Comparison of ENCODE assay signal across 8 cellular contexts in the genomic region with DNA sequence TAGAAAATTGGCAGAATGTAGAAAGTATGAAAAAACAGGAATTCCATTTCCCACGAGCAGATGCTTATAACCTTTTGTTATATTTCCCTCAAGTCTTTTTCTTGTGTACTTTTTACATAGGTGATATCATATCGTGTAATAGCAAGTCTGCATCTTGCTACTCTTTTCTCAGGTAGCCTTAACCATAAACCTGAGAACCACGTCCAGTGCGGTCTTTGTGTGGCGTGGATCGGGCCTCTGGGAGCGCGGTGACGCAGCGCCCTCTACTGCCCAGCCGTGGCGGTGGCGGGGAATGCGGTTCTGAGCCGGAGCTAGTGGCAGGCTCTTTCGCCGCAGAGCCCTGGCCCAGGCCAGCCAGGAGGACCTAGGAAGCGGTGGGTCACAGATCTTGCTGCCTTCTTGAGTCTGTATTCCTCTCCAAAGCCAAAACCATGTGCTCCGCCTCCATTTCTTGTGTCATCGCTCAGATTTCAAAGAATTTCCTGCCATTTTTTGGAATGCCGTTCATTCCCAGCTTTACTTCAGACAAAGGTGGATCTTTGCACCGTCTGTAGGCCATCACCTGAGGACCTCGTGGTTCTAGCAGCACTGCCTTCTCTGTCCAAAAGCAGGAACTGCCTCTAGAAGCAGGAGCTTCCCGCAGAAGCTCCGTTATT.
A peak's percentile ranks its signal among the peaks of the same experiment; 100 is the strongest.
DNase-seq lines count a peak whose midpoint lies in the region; ATAC-seq and TF ChIP-seq lines count a peak whose summit lies in the region.

No MANE protein-coding gene starts in this region.

- H3K27ac ChIP-seq in left ventricle myocardium inferior (replicated peaks), result no peak overlapping the region

- no peaks in the 10 kb centered on the region for H3K27me3 Mint-ChIP-seq in activated naive CD8-positive, alpha-beta T cell treated with anti-CD3 and anti-CD28 coated beads, Interleukin-2, amount 50 U/mL, for 24 hours

- H3K4me1 Mint-ChIP-seq in activated naive CD8-positive, alpha-beta T cell treated with anti-CD3 and anti-CD28 coated beads, Interleukin-2, amount 50 U/mL, for 24 hours, result peaks cover 62% of the 10 kb centered on the region

- intact Hi-C loops in left ventricle myocardium inferior (cut with micrococcal nuclease), result loop anchor here (5.0 kb wide), 2 partner anchors 81 to 96 kb away; no protein-coding TSS in a partner anchor

- ATAC-seq in activated naive CD8-positive, alpha-beta T cell treated with anti-CD3 and anti-CD28 coated beads, Interleukin-2, amount 50 U/mL, for 24 hours, result peak; percentile 22
- no peak for ATAC-seq in GM18520 (IDR thresholded peaks at IDR 0.05; ENCODE audit: unreplicated experiment)

- TF ChIP-seq CTCF in left ventricle myocardium inferior (IDR thresholded peaks at IDR 0.05; ENCODE audit: borderline replicate concordance) (peak; percentile 99), retinal pigment epithelial cell (conservative IDR thresholded peaks at IDR 0.05; ENCODE audit: low read depth, low read length) (peak; percentile 97)

- no peak overlapping the region for H3K4me3 Mint-ChIP-seq in activated naive CD8-positive, alpha-beta T cell treated with anti-CD3 and anti-CD28 coated beads, Interleukin-2, amount 50 U/mL, for 24 hours

- no peak overlapping the region for H3K4me3 ChIP-seq in left ventricle myocardium inferior
- H3K4me3 ChIP-seq in retinal pigment epithelial cell (ENCODE audit: low read length), result no peak overlapping the region

- DNase-seq in COLO829 (ENCODE audit: low spot score) (peak; percentile 69), HUDEP-2 (lab: John Stamatoyannopoulos, UW; ENCODE audit: unreplicated experiment in 76 of 76) (peak in 52 of 76 experiments; percentile 3 to 74 (median 36)), T-helper 1 cell (peak; percentile 41 to 66 (median 50)), left ventricle myocardium inferior (peak; percentile 83), retinal pigment epithelial cell (ENCODE audit: low read depth) (peak; percentile 12), NCI-H187 treated with DMSO at 0.1 percent for 48 hours (lab: John Stamatoyannopoulos, UW) (no peak)
- DNase-seq in activated naive CD8-positive, alpha-beta T cell treated with anti-CD3 and anti-CD28 coated beads, Interleukin-2, amount 50 U/mL, for 24 hours, result peak; percentile 85

- no peaks in the 10 kb centered on the region for H3K27me3 ChIP-seq in left ventricle myocardium inferior (ENCODE audit: low read depth)

- peaks cover 45% of the 10 kb centered on the region for H3K36me3 ChIP-seq in left ventricle myocardium inferior

- no peaks in the 10 kb centered on the region for H3K9me3 ChIP-seq in left ventricle myocardium inferior (replicated peaks)

- H3K27ac Mint-ChIP-seq in activated naive CD8-positive, alpha-beta T cell treated with anti-CD3 and anti-CD28 coated beads, Interleukin-2, amount 50 U/mL, for 24 hours, result peak overlapping the region; percentile 20

- H3K4me1 ChIP-seq in left ventricle myocardium inferior, result peaks cover 42% of the 10 kb centered on the region

- no peaks in the 10 kb centered on the region for H3K36me3 Mint-ChIP-seq in activated naive CD8-positive, alpha-beta T cell treated with anti-CD3 and anti-CD28 coated beads, Interleukin-2, amount 50 U/mL, for 24 hours (ENCODE audit: low read depth)

- no peaks in the 10 kb centered on the region for H3K9me3 Mint-ChIP-seq in activated naive CD8-positive, alpha-beta T cell treated with anti-CD3 and anti-CD28 coated beads, Interleukin-2, amount 50 U/mL, for 24 hours
